Comparison of ENCODE assay signal across 8 cellular contexts in genomic region chr2:191020742-191021381, GRCh38. TPM values are rescaled to one million over a fixed set of nuclear protein-coding genes. Genes with fewer than 3 reads are reported as not detected.
DNase-seq lines count a peak whose midpoint lies in the region; TF ChIP-seq lines count a peak whose summit lies in the region.

No MANE protein-coding gene starts in this region.

- no peak overlapping the region for H3K4me3 Mint-ChIP-seq in progenitor cell of endocrine pancreas (ENCODE audit: low read depth)

- TF ChIP-seq CTCF in foreskin fibroblast (IDR thresholded peaks at IDR 0.05; ENCODE audit: low read depth, low read length) = no peak
- TF ChIP-seq CTCF in progenitor cell of endocrine pancreas (IDR thresholded peaks at IDR 0.05; ENCODE audit: unreplicated experiment) = peak; percentile 3

- H3K9me3 ChIP-seq in HAP-1 = no peaks in the 10 kb centered on the region

- no peaks in the 10 kb centered on the region for H3K27me3 Mint-ChIP-seq in progenitor cell of endocrine pancreas

- H3K27ac Mint-ChIP-seq in progenitor cell of endocrine pancreas = no peak overlapping the region

- H3K9me3 Mint-ChIP-seq in progenitor cell of endocrine pancreas (ENCODE audit: low read depth) = no peaks in the 10 kb centered on the region

- H3K36me3 Mint-ChIP-seq in progenitor cell of endocrine pancreas (ENCODE audit: insufficient read depth) = peaks cover under 1% of the 10 kb centered on the region

- H3K4me1 ChIP-seq in HAP-1 = peaks cover 12% of the 10 kb centered on the region

- DNase-seq in NCI-H1417 (lab: John Stamatoyannopoulos, UW) (peak; percentile 17 to 74 (median 55)), NCI-H1417 treated with DMSO at 0.1 percent for 48 hours (lab: John Stamatoyannopoulos, UW) (no peak), HAP-1 (ENCODE audit: low spot score in 2 of 2) (no peak), LHCN-M2 (ENCODE audit: low read depth) (peak; percentile 71), foreskin fibroblast (peak; percentile 83 to 92), progenitor cell of endocrine pancreas (ENCODE audit: low spot score, unreplicated experiment) (no peak), NCI-H69 (lab: John Stamatoyannopoulos, UW) (no peak)
- DNase-seq in activated CD8-positive, alpha-beta memory T cell treated with anti-CD3 and anti-CD28 coated beads for 48 hours (ENCODE audit: low read depth in 2 of 3, low spot score in 2 of 3) = peak in 2 of 3 experiments; percentile 52 to 58

- H3K4me1 Mint-ChIP-seq in progenitor cell of endocrine pancreas (ENCODE audit: low read depth) = peaks cover 9% of the 10 kb centered on the region

- H3K4me3 ChIP-seq in HAP-1 (peak overlapping the region; percentile 55), foreskin fibroblast (ENCODE audit: low read depth in 1 of 2, low read length in 2 of 2) (peak overlapping the region; percentile 94 to 96)

- no peaks in the 10 kb centered on the region for H3K36me3 ChIP-seq in HAP-1 (replicated peaks)

- in situ Hi-C loops in HAP-1 (cut with MboI; ENCODE audit: low sequenced_read_pairs) = no loop called here

- H3K27me3 ChIP-seq in HAP-1 (ENCODE audit: low read depth) = no peaks in the 10 kb centered on the region

RNA-seq across cellular contexts. Expression of gene STAT1, which starts 6.9 kb away (rescaled TPM):
- 64.4 and 94.9 TPM in 2 replicates for total RNA-seq in LHCN-M2 (2014; rRNA removed)
- 66.1 TPM for polyA plus RNA-seq in LHCN-M2 (2012)
- total RNA-seq in progenitor cell of endocrine pancreas = 264 and 274 TPM in 2 replicates

Comparison
In these comparisons a context has a peak if more than half of its experiments do, and no peak if none do; other contexts are left out.
1. DNase-seq: peak in NCI-H1417 (3 of 3), LHCN-M2 (single experiment), activated CD8-positive, alpha-beta memory T cell treated with anti-CD3 and anti-CD28 coated beads for 48 hours (2 of 3) and foreskin fibroblast (2 of 2); none in NCI-H1417 treated with DMSO at 0.1 percent for 48 hours (single experiment), HAP-1 (0 of 2), progenitor cell of endocrine pancreas (single experiment) and NCI-H69 (single experiment).